ENCODE assay signal across 7 cellular contexts in the genomic region with DNA sequence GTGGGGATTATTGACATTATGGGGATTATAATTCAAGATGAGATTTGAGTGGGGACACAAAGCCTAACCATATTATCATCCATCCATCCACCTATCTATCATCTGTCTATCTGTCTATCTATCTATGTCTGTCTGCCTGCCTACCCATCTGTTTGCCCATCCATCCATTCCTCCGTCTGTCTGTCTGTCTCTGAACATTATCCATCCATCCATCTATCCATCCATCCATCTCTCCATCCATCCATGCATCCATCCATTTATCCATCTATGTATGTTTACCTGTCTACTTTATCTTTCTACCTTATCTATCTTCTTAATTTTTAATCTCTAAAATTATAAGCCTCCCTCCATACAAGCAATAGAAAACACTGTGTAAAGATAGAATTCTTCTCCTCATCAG. TPM values are rescaled to one million over a fixed set of nuclear protein-coding genes. Genes with fewer than 3 reads are reported as not detected.
"Had no signal": no experiment of that assay in that cellular context is flagged by ENCODE, and none has a peak within 500 bp of the region (broad histone marks: within the 10 kb centered on the region; RNA-seq: fewer than 3 reads in every experiment).

No MANE protein-coding gene starts in this region.

- H3K27ac Mint-ChIP-seq: GM23338, IgD-negative memory B cell had no signal

- H3K4me3 Mint-ChIP-seq: GM23338, IgD-negative memory B cell had no signal

- DNase-seq: H7, KG1 had no signal

- H3K4me1 Mint-ChIP-seq: GM23338 had no signal

- ATAC-seq: GM23338, HCT116, HepG2 had no signal

- H3K27ac ChIP-seq: HL-60 had no signal

RNA-seq across cellular contexts. Expression of a gene that starts 47.4 kb away (rescaled TPM):
- total RNA-seq: HepG2 had no signal
